ENCODE assay signal across 1 cellular context in genomic region chr22:50034126-50035081, GRCh38.
TF ChIP-seq lines count a peak whose summit lies in the region.

No MANE protein-coding gene starts in this region.

TF ChIP-seq in SK-N-SH, 30 proteins besides CTCF, POLR2A, EP300 and RAD21 (continued from another document):
- TF ChIP-seq ZBTB33 (IDR thresholded peaks at IDR 0.05; ENCODE audit: borderline replicate concordance, low read depth) (no peak), SIN3A (IDR thresholded peaks at IDR 0.05; ENCODE audit: borderline replicate concordance, low read depth, low read length) (no peak), FOSL2 (IDR thresholded peaks at IDR 0.05; ENCODE audit: borderline replicate concordance, low read depth) (no peak), TCF12 (IDR thresholded peaks at IDR 0.05) (no peak), IRF3 (IDR thresholded peaks at IDR 0.05; ENCODE audit: low read depth, low read length) (no peak)
